ENCODE assay signal across 1 cellular context in the genomic region with DNA sequence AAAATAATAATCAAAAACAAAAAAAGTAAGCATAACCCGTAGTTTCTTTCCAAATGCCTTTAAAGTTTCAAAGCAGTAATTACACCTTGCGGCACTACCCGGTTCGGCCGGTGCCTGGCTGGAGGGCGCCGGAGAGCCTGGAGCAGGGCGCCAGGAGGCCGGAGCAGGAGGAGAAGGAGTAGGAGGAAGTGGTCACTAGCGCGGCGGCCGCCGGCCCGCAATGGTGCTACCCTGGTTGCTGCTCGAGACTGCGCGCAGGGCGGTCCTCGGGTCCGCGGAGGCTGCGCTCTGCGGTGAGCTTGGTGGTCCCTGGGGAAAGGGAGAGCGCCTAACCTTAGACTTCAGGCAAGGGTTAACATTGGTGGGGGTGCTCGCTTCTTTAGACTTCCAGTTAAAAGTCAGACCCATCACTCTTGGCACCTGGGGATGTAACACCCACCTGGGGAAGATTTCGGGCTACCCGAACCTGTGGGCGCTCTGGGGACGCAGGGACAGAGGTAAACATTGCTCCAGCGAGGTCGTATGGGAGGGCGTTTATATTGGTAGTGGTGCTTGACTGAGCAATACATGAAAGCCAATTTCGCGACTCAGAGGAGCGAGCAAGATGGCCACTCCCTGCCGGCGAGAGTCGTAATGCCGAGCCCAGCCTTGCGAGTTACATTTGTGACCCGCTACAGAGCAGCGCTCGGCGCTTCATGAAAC.
TF ChIP-seq lines count a peak whose summit lies in the region.

No MANE protein-coding gene starts in this region.

TF ChIP-seq in HepG2, 621 proteins besides CTCF, POLR2A, EP300 and RAD21 (continued from another document and continues in another):
- TF ChIP-seq, protein P1, sequence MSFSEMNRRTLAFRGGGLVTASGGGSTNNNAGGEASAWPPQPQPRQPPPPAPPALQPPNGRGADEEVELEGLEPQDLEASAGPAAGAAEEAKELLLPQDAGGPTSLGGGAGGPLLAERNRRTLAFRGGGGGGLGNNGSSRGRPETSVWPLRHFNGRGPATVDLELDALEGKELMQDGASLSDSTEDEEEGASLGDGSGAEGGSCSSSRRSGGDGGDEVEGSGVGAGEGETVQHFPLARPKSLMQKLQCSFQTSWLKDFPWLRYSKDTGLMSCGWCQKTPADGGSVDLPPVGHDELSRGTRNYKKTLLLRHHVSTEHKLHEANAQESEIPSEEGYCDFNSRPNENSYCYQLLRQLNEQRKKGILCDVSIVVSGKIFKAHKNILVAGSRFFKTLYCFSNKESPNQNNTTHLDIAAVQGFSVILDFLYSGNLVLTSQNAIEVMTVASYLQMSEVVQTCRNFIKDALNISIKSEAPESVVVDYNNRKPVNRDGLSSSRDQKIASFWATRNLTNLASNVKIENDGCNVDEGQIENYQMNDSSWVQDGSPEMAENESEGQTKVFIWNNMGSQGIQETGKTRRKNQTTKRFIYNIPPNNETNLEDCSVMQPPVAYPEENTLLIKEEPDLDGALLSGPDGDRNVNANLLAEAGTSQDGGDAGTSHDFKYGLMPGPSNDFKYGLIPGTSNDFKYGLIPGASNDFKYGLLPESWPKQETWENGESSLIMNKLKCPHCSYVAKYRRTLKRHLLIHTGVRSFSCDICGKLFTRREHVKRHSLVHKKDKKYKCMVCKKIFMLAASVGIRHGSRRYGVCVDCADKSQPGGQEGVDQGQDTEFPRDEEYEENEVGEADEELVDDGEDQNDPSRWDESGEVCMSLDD (CRISPR knock-in tag; IDR thresholded peaks at IDR 0.05; ENCODE audit: borderline replicate concordance) = 0 out of 2 replicates have a peak, but pooled peaks have one; percentile 36
- TF ChIP-seq GTF2F1 (IDR thresholded peaks at IDR 0.05; ENCODE audit: low read length) (no peak), ZNF510 (CRISPR knock-in tag; IDR thresholded peaks at IDR 0.05; ENCODE audit: low read depth) (0 out of 2 replicates have a peak, but pooled peaks have one; percentile 17), ZFP37 (CRISPR knock-in tag; IDR thresholded peaks at IDR 0.05; ENCODE audit: borderline replicate concordance) (no peak), ARHGAP35 (CRISPR knock-in tag; IDR thresholded peaks at IDR 0.05; ENCODE audit: borderline replicate concordance) (peak; percentile 15; the same call in 1 of the 2 replicates), ZNF20 (CRISPR knock-in tag; IDR thresholded peaks at IDR 0.05) (no peak), ZIK1 (CRISPR knock-in tag; IDR thresholded peaks at IDR 0.05; ENCODE audit: borderline replicate concordance, low read depth) (no peak; the same call in 1 of the 2 replicates), ARNT2 (CRISPR knock-in tag; IDR thresholded peaks at IDR 0.05; ENCODE audit: low read depth) (peak; percentile 52; the same call in 1 of the 2 replicates), NFATC3 (CRISPR knock-in tag; IDR thresholded peaks at IDR 0.05) (no peak), DPF2 (CRISPR knock-in tag; IDR thresholded peaks at IDR 0.05; ENCODE audit: borderline replicate concordance, low read depth) (no peak), NCOA5 (CRISPR knock-in tag; IDR thresholded peaks at IDR 0.05) (no peak), JUNB (CRISPR knock-in tag; IDR thresholded peaks at IDR 0.05; ENCODE audit: borderline replicate concordance) (no peak), ETV5 (CRISPR knock-in tag; IDR thresholded peaks at IDR 0.05; ENCODE audit: borderline replicate concordance) (0 out of 2 replicates have a peak, but pooled peaks have one; percentile 7), JDP2 (CRISPR knock-in tag; IDR thresholded peaks at IDR 0.05; ENCODE audit: borderline replicate concordance) (no peak), FOXO1 (CRISPR knock-in tag; IDR thresholded peaks at IDR 0.05) (no peak; the same call in 1 of the 2 replicates), YEATS2 (CRISPR knock-in tag; IDR thresholded peaks at IDR 0.05; ENCODE audit: borderline replicate concordance) (no peak; the same call in 1 of the 2 replicates), AGO1 (IDR thresholded peaks at IDR 0.05; ENCODE audit: low read depth, low read length, poor library complexity, severe bottlenecking) (no peak), ZNF652 (CRISPR knock-in tag; IDR thresholded peaks at IDR 0.05; ENCODE audit: borderline replicate concordance, low read depth) (peak; percentile 89), JUND (CRISPR knock-in tag; IDR thresholded peaks at IDR 0.05) (no peak), ZNF790 (CRISPR knock-in tag; IDR thresholded peaks at IDR 0.05; ENCODE audit: borderline replicate concordance) (0 out of 2 replicates have a peak, but pooled peaks have one; percentile 51), NFE2L1 (CRISPR knock-in tag; IDR thresholded peaks at IDR 0.05; ENCODE audit: borderline replicate concordance) (no peak), ZSCAN12 (CRISPR knock-in tag; IDR thresholded peaks at IDR 0.05) (no peak), SUZ12 (IDR thresholded peaks at IDR 0.05; ENCODE audit: low read depth, low read length) (no peak), ZNF607 (CRISPR knock-in tag; IDR thresholded peaks at IDR 0.05; ENCODE audit: borderline replicate concordance) (no peak), ZEB1 (IDR thresholded peaks at IDR 0.05; ENCODE audit: insufficient replicate concordance, low read depth) (no peak), RFXAP (CRISPR knock-in tag; IDR thresholded peaks at IDR 0.05; ENCODE audit: borderline replicate concordance) (peak; percentile 21; the same call in 1 of the 2 replicates), ZNF207 (IDR thresholded peaks at IDR 0.05; ENCODE audit: borderline replicate concordance) (no peak), ZNF615 (CRISPR knock-in tag; IDR thresholded peaks at IDR 0.05; ENCODE audit: borderline replicate concordance) (no peak), ZNF83 (CRISPR knock-in tag; IDR thresholded peaks at IDR 0.05; ENCODE audit: borderline replicate concordance) (no peak), PLRG1 (conservative IDR thresholded peaks at IDR 0.05) (no peak), ESRRA (CRISPR knock-in tag; IDR thresholded peaks at IDR 0.05; ENCODE audit: low read depth) (no peak), ZNF768 (CRISPR knock-in tag; IDR thresholded peaks at IDR 0.05) (peak; percentile 57; the same call in 1 of the 2 replicates), ZNF781 (CRISPR knock-in tag; IDR thresholded peaks at IDR 0.05; ENCODE audit: borderline replicate concordance, not compliant biosample characterization) (peak; percentile 49)
- TF ChIP-seq, protein P2, sequence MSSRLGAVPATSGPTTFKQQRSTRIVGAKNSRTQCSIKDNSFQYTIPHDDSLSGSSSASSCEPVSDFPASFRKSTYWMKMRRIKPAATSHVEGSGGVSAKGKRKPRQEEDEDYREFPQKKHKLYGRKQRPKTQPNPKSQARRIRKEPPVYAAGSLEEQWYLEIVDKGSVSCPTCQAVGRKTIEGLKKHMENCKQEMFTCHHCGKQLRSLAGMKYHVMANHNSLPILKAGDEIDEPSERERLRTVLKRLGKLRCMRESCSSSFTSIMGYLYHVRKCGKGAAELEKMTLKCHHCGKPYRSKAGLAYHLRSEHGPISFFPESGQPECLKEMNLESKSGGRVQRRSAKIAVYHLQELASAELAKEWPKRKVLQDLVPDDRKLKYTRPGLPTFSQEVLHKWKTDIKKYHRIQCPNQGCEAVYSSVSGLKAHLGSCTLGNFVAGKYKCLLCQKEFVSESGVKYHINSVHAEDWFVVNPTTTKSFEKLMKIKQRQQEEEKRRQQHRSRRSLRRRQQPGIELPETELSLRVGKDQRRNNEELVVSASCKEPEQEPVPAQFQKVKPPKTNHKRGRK (CRISPR knock-in tag; IDR thresholded peaks at IDR 0.05) = no peak
- TF ChIP-seq, protein P3, sequence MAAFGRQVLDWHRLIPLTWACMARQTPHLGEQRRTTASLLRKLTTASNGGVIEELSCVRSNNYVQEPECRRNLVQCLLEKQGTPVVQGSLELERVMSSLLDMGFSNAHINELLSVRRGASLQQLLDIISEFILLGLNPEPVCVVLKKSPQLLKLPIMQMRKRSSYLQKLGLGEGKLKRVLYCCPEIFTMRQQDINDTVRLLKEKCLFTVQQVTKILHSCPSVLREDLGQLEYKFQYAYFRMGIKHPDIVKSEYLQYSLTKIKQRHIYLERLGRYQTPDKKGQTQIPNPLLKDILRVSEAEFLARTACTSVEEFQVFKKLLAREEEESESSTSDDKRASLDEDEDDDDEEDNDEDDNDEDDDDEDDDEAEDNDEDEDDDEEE (CRISPR knock-in tag; IDR thresholded peaks at IDR 0.05) = 0 out of 2 replicates have a peak, but pooled peaks have one; percentile 24
- TF ChIP-seq, protein P4, sequence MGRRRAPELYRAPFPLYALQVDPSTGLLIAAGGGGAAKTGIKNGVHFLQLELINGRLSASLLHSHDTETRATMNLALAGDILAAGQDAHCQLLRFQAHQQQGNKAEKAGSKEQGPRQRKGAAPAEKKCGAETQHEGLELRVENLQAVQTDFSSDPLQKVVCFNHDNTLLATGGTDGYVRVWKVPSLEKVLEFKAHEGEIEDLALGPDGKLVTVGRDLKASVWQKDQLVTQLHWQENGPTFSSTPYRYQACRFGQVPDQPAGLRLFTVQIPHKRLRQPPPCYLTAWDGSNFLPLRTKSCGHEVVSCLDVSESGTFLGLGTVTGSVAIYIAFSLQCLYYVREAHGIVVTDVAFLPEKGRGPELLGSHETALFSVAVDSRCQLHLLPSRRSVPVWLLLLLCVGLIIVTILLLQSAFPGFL (CRISPR knock-in tag; IDR thresholded peaks at IDR 0.05) = no peak
- TF ChIP-seq, protein P5, sequence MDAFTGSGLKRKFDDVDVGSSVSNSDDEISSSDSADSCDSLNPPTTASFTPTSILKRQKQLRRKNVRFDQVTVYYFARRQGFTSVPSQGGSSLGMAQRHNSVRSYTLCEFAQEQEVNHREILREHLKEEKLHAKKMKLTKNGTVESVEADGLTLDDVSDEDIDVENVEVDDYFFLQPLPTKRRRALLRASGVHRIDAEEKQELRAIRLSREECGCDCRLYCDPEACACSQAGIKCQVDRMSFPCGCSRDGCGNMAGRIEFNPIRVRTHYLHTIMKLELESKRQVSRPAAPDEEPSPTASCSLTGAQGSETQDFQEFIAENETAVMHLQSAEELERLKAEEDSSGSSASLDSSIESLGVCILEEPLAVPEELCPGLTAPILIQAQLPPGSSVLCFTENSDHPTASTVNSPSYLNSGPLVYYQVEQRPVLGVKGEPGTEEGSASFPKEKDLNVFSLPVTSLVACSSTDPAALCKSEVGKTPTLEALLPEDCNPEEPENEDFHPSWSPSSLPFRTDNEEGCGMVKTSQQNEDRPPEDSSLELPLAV (CRISPR knock-in tag; conservative IDR thresholded peaks at IDR 0.05; ENCODE audit: low read depth) = no peak
- TF ChIP-seq, protein P6, sequence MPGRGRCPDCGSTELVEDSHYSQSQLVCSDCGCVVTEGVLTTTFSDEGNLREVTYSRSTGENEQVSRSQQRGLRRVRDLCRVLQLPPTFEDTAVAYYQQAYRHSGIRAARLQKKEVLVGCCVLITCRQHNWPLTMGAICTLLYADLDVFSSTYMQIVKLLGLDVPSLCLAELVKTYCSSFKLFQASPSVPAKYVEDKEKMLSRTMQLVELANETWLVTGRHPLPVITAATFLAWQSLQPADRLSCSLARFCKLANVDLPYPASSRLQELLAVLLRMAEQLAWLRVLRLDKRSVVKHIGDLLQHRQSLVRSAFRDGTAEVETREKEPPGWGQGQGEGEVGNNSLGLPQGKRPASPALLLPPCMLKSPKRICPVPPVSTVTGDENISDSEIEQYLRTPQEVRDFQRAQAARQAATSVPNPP (CRISPR knock-in tag; IDR thresholded peaks at IDR 0.05) = 0 out of 2 replicates have a peak, but pooled peaks have one; percentile 29
- TF ChIP-seq, protein P7, sequence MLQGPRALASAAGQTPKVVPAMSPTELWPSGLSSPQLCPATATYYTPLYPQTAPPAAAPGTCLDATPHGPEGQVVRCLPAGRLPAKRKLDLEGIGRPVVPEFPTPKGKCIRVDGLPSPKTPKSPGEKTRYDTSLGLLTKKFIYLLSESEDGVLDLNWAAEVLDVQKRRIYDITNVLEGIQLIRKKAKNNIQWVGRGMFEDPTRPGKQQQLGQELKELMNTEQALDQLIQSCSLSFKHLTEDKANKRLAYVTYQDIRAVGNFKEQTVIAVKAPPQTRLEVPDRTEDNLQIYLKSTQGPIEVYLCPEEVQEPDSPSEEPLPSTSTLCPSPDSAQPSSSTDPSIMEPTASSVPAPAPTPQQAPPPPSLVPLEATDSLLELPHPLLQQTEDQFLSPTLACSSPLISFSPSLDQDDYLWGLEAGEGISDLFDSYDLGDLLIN (CRISPR knock-in tag; IDR thresholded peaks at IDR 0.05; ENCODE audit: borderline replicate concordance) = peak; percentile 37; the same call in 1 of the 2 replicates
- TF ChIP-seq, protein P8, sequence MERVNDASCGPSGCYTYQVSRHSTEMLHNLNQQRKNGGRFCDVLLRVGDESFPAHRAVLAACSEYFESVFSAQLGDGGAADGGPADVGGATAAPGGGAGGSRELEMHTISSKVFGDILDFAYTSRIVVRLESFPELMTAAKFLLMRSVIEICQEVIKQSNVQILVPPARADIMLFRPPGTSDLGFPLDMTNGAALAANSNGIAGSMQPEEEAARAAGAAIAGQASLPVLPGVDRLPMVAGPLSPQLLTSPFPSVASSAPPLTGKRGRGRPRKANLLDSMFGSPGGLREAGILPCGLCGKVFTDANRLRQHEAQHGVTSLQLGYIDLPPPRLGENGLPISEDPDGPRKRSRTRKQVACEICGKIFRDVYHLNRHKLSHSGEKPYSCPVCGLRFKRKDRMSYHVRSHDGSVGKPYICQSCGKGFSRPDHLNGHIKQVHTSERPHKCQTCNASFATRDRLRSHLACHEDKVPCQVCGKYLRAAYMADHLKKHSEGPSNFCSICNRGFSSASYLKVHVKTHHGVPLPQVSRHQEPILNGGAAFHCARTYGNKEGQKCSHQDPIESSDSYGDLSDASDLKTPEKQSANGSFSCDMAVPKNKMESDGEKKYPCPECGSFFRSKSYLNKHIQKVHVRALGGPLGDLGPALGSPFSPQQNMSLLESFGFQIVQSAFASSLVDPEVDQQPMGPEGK (CRISPR knock-in tag; IDR thresholded peaks at IDR 0.05) = no peak
- TF ChIP-seq, protein P9, sequence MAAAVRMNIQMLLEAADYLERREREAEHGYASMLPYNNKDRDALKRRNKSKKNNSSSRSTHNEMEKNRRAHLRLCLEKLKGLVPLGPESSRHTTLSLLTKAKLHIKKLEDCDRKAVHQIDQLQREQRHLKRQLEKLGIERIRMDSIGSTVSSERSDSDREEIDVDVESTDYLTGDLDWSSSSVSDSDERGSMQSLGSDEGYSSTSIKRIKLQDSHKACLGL (CRISPR knock-in tag; IDR thresholded peaks at IDR 0.05) = no peak
- TF ChIP-seq, protein P10, sequence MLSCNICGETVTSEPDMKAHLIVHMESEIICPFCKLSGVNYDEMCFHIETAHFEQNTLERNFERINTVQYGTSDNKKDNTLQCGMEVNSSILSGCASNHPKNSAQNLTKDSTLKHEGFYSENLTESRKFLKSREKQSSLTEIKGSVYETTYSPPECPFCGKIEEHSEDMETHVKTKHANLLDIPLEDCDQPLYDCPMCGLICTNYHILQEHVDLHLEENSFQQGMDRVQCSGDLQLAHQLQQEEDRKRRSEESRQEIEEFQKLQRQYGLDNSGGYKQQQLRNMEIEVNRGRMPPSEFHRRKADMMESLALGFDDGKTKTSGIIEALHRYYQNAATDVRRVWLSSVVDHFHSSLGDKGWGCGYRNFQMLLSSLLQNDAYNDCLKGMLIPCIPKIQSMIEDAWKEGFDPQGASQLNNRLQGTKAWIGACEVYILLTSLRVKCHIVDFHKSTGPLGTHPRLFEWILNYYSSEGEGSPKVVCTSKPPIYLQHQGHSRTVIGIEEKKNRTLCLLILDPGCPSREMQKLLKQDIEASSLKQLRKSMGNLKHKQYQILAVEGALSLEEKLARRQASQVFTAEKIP (CRISPR knock-in tag; IDR thresholded peaks at IDR 0.05; ENCODE audit: borderline replicate concordance) = no peak
